24 cellular contexts compared by ENCODE assay signal in the genomic region with DNA sequence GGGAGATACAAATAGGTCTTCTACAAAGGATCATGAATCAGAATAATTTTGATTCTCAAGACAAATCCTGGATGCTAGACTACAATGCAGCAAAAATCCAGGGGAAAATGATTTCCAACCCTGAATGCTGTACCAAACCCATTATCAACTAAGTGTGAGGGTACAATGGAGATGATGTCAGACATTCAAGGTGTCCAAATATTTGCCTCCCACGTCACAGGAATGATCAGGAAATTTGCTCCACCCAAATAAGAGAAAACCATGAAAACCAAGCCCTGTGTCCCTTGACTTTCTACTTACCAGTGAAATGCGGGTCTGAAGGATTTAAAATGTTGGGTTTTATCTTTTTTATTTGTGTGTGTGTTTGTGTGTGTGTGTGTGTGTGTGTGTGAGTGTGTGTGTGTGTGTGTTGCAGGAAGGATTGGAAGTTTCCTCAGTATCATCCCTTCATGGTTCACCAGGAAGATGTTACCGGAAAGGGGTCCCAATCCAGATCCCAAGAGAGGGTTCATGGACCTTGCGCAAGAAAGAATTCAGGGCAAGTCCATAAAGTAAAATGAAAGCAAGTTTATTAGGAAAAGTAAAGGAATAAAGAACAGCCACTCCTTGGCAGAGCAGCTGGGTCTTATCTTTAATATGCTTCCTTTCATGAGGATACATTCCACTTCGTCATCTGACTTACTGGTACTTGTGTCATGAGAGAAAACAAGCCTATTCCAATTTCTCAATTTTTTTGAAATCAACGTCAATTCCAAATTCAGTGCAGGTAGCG.
DNase-seq lines count a peak whose midpoint lies in the region; ATAC-seq and TF ChIP-seq lines count a peak whose summit lies in the region.
"Had no signal": no experiment of that assay in that cellular context is flagged by ENCODE, and none has a peak within 500 bp of the region (broad histone marks: within the 10 kb centered on the region; RNA-seq: fewer than 3 reads in every experiment).

No MANE protein-coding gene starts in this region.

- H3K36me3 ChIP-seq in HEK293 (ENCODE audit: control insufficient read depth in 2 of 2, insufficient read depth in 1 of 2, low read length in 2 of 2) (no peaks in the 10 kb centered on the region), left ventricle myocardium inferior (no peaks in the 10 kb centered on the region)
- H3K36me3 ChIP-seq in effector memory CD4-positive, alpha-beta T cell (ENCODE audit: control insufficient read depth, insufficient read depth, low read length) = no peaks in the 10 kb centered on the region
- H3K36me3 ChIP-seq: ascending aorta, gastrocnemius medialis, thoracic aorta had no signal

- H3K27me3 ChIP-seq in left ventricle myocardium inferior (ENCODE audit: low read depth) = no peaks in the 10 kb centered on the region
- no peaks in the 10 kb centered on the region for H3K27me3 ChIP-seq in effector memory CD4-positive, alpha-beta T cell (replicated peaks; ENCODE audit: control insufficient read depth, insufficient read depth, low read length, poor library complexity, severe bottlenecking)
- H3K27me3 ChIP-seq: ascending aorta, gastrocnemius medialis had no signal

- POLR2A ChIA-PET in HEK293 (lab: Yijun Ruan, JAX) = no interaction called here

- peak; percentile 83 for DNase-seq in NCI-H748 (lab: John Stamatoyannopoulos, UW; ENCODE audit: unreplicated experiment)
- no peak for DNase-seq in left ventricle myocardium inferior
- peak; percentile 26 for DNase-seq in posterior vena cava (ENCODE audit: low spot score)
- DNase-seq in effector memory CD4-positive, alpha-beta T cell = no peak
- DNase-seq in hypothalamus (lab: John Stamatoyannopoulos, UW) = no peak
- no peak for DNase-seq in kidney glomerular epithelial cell (lab: John Stamatoyannopoulos, UW)
- DNase-seq: activated CD4-positive, CD25-positive, alpha-beta regulatory T cell treated with anti-CD3 and anti-CD28 coated beads, Interleukin-2, amount 50 U/mL, for 72 hours; activated T-cell treated with anti-CD3 and anti-CD28 coated beads, Interleukin-2, amount 50 U/mL, for 48 hours; cerebellar nuclear complex; gastrocnemius medialis; H7; NCI-H1417 treated with DMSO at 0.1 percent for 48 hours; NCI-H2171 treated with DMSO at 0.1 percent for 48 hours; NCI-H82; nephron progenitor cell; posterior cingulate gyrus; SHP77; stimulated activated CD4-positive, alpha-beta T cell treated with anti-CD3 and anti-CD28 coated beads, Interleukin-4, amount 100 ng/mL, for 1 hour; stimulated activated naive CD4-positive, alpha-beta T cell had no signal

- CTCF ChIA-PET in HEK293 (lab: Yijun Ruan, JAX) = no interaction called here

- H3K4me1 ChIP-seq in HEK293 (ENCODE audit: control insufficient read depth, insufficient read depth, low read length) (no peaks in the 10 kb centered on the region), left ventricle myocardium inferior (peaks cover 10% of the 10 kb centered on the region)
- no peaks in the 10 kb centered on the region for H3K4me1 ChIP-seq in effector memory CD4-positive, alpha-beta T cell (ENCODE audit: control insufficient read depth, insufficient read depth, low read length, poor library complexity, severe bottlenecking)
- H3K4me1 ChIP-seq: ascending aorta, gastrocnemius medialis had no signal

- no peak for TF ChIP-seq CTCF in HEK293 (tag by site-specific recombination; IDR thresholded peaks at IDR 0.05)
- no peak for TF ChIP-seq CTCF in left ventricle myocardium inferior (IDR thresholded peaks at IDR 0.05; ENCODE audit: borderline replicate concordance)

- H3K27ac ChIP-seq in HEK293 (ENCODE audit: extremely low read depth, low read depth, low read length) (no peak overlapping the region), left ventricle myocardium inferior (replicated peaks) (peak overlapping the region; percentile 15)
- no peak overlapping the region for H3K27ac ChIP-seq in effector memory CD4-positive, alpha-beta T cell (ENCODE audit: insufficient read depth, low read length, poor library complexity, severe bottlenecking)
- H3K27ac ChIP-seq: ascending aorta, gastrocnemius medialis, thoracic aorta had no signal

- intact Hi-C loops in left ventricle myocardium inferior (cut with micrococcal nuclease) = no loop called here
- intact Hi-C loops in posterior vena cava (cut with DNase I) = no loop called here

- H3K4me3 ChIP-seq in HEK293 (ENCODE audit: low read depth, low read length) (no peak overlapping the region), left ventricle myocardium inferior (no peak overlapping the region)
- no peak overlapping the region for H3K4me3 ChIP-seq in effector memory CD4-positive, alpha-beta T cell (ENCODE audit: insufficient read depth, low read depth, low read length, poor library complexity, severe bottlenecking)
- H3K4me3 ChIP-seq: ascending aorta, gastrocnemius medialis, smooth muscle cell, thoracic aorta had no signal

- no peaks in the 10 kb centered on the region for H3K9me3 ChIP-seq in HEK293 (ENCODE audit: control insufficient read depth, insufficient read depth, low read depth, low read length)
- no peaks in the 10 kb centered on the region for H3K9me3 ChIP-seq in left ventricle myocardium inferior (replicated peaks)
- H3K9me3 ChIP-seq in effector memory CD4-positive, alpha-beta T cell (ENCODE audit: control insufficient read depth, low read length) = no peaks in the 10 kb centered on the region
- H3K9me3 ChIP-seq: ascending aorta, gastrocnemius medialis, thoracic aorta had no signal

- no peak for ATAC-seq in HG02973 (IDR thresholded peaks at IDR 0.05; ENCODE audit: unreplicated experiment)
- ATAC-seq: gastrocnemius medialis had no signal

TF ChIP-seq in HEK293, 187 proteins besides CTCF, POLR2A, EP300 and RAD21:
- no peak for TF ChIP-seq ZNF544 (tag by site-specific recombination; IDR thresholded peaks at IDR 0.05)
- no peak for TF ChIP-seq GFI1B (tag by site-specific recombination; IDR thresholded peaks at IDR 0.05)
- no peak for TF ChIP-seq ZNF202 (tag by site-specific recombination; IDR thresholded peaks at IDR 0.05; ENCODE audit: borderline replicate concordance)
- TF ChIP-seq ZSCAN4 (tag by site-specific recombination; IDR thresholded peaks at IDR 0.05) = peak; percentile 57; the same call in 1 of the 2 replicates
- peak; percentile 56 for TF ChIP-seq ZNF335 (tag by site-specific recombination; conservative IDR thresholded peaks at IDR 0.05)

Comparison
In these comparisons a context has a peak if more than half of its experiments do, and no peak if none do; other contexts are left out.
1. DNase-seq: peak in NCI-H748 (single experiment) and posterior vena cava (single experiment); none in left ventricle myocardium inferior (single experiment), effector memory CD4-positive, alpha-beta T cell (0 of 3), hypothalamus (0 of 51) and kidney glomerular epithelial cell (single experiment).